ENCODE assay signal across 1 cellular context in the genomic region with DNA sequence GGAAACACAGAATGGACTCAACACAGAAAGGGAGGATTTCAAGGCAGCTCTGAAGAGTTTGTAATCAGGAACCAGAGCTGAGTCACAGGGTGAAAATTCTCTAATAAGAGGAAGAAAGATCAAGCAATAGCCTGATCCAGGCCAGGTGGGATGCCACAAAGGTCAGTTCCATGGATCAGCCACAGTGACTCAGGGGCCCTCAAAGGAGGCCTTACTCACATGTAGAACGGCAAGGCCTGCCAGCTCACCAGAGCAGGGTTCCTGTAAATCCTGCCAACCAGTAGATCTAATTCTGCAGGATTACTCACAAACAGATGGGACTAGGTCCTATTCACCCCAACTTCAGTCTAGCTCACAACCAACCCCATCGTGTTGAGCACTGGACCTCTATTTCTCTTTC.
TF ChIP-seq lines count a peak whose summit lies in the region.

No MANE protein-coding gene starts in this region.

TF ChIP-seq in SK-N-SH, 30 proteins besides CTCF, POLR2A, EP300 and RAD21 (continued from another document):
- TF ChIP-seq MAX (IDR thresholded peaks at IDR 0.05; ENCODE audit: low read depth), result no peak
- no peak for TF ChIP-seq TCF12 (IDR thresholded peaks at IDR 0.05)
- no peak for TF ChIP-seq SIN3A (IDR thresholded peaks at IDR 0.05; ENCODE audit: borderline replicate concordance, low read depth, low read length)
- no peak for TF ChIP-seq GATA2 (CRISPR knock-in tag; IDR thresholded peaks at IDR 0.05)
- no peak for TF ChIP-seq IRF3 (IDR thresholded peaks at IDR 0.05; ENCODE audit: low read depth, low read length)
- TF ChIP-seq EZH2phosphoT487 (IDR thresholded peaks at IDR 0.05; ENCODE audit: borderline replicate concordance, low read depth), result no peak
TF ChIP-seq in SK-N-SH: peak in this region for 0.
